ENCODE assay signal across 8 cellular contexts in the genomic region with DNA sequence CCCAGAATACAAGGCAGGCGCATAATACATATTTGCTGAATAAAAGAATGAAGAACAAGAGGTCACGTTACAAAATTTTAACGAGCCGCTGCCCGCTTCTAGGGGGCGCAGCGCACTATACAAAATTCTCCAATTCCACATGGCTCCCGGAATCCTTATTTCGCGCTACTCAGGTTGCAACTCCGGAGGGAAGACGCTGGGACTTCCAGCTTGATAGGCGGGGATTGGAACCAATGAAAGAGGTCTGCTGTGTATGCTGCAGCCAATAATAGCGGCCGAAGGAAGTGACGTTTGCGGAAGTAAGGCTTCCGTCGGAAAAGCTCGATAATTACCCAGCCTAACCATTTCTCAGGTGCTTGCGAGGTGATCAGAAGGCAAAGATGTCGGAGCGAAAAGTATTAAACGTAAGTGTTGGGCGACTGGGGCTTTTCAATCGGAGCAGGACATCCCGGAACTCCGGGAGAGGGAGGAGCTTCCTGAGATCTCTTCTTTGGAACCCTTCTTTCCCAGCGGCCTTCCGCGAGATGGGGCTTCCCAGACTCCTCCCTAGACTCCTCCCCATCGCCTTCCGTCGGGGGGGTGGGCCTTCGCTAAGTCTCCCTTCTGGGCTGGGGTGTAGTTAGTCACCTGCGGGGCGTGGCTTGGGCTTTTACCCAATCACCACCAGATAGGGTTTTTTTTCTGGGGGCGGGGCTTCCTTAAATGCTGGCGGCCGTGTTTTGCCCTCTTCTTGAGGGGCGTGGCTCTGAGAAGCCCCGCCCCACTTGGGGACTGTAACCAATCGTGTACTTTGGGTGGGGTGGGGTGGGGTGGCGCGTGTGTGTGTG.
DNase-seq lines count a peak whose midpoint lies in the region; ATAC-seq lines count a peak whose summit lies in the region.

TSS of gene YJU2 (plus strand) at position 314 of the 827 bp plus-strand sequence. CDS start at position 381, 67 bp downstream.

- peak; percentile 90 for ATAC-seq in GM19025 (IDR thresholded peaks at IDR 0.05; ENCODE audit: low read depth, unreplicated experiment)
- ATAC-seq in HG03342 (IDR thresholded peaks at IDR 0.05; ENCODE audit: unreplicated experiment) = peak; percentile 86

- DNase-seq in AG20443 (ENCODE audit: low spot score) = peak; percentile 99
- peak; percentile 98 for DNase-seq in NCI-H345 treated with DMSO at 0.1 percent for 48 hours (lab: John Stamatoyannopoulos, UW; ENCODE audit: unreplicated experiment)
- DNase-seq in activated CD4-positive, CD25-positive, alpha-beta regulatory T cell (lab: John Stamatoyannopoulos, UW) = peak; percentile 95 to 98 (median 96)
- DNase-seq in central memory CD4-positive, alpha-beta T cell = peak; percentile 99
- DNase-seq in iris pigment epithelial cell (ENCODE audit: low read depth) = peak; percentile 100
- peak; percentile 96 to 99 for DNase-seq in stimulated activated CD4-positive, alpha-beta T cell treated with anti-CD3 and anti-CD28 coated beads, Interleukin-12 subunit alpha, Interleukin-12 subunit beta, amount 100 ng/mL, for 24 hours (ENCODE audit: low read depth in 2 of 2)

Comparison
In these comparisons a context has a peak if more than half of its experiments do, and no peak if none do; other contexts are left out.
1. Peak in every context shown above with its lines: DNase-seq and ATAC-seq.